Comparison of ENCODE assay signal across 24 cellular contexts in genomic region chr10:101136007-101136707, GRCh38. TPM values are rescaled to one million over a fixed set of nuclear protein-coding genes. Genes with fewer than 3 reads are reported as not detected.
DNase-seq lines count a peak whose midpoint lies in the region; ATAC-seq and TF ChIP-seq lines count a peak whose summit lies in the region.
"Had no signal": no experiment of that assay in that cellular context is flagged by ENCODE, and none has a peak within 500 bp of the region (broad histone marks: within the 10 kb centered on the region; RNA-seq: fewer than 3 reads in every experiment).

No MANE protein-coding gene starts in this region.

- no peak overlapping the region for H3K4me2 ChIP-seq in PC-3 (ENCODE audit: low read length)
- H3K4me2 ChIP-seq: hepatocyte had no signal

- H3K9ac ChIP-seq in PC-3 (ENCODE audit: low read length) (no peak overlapping the region), iPS-15b (ENCODE audit: low read depth, low read length) (no peak overlapping the region)
- H3K9ac ChIP-seq: parathyroid adenoma had no signal

- H4K20me1 ChIP-seq in PC-3 (ENCODE audit: low read length): no peaks in the 10 kb centered on the region

- H3K9me3 ChIP-seq in PC-3 (ENCODE audit: low read length) (no peaks in the 10 kb centered on the region), iPS-15b (ENCODE audit: control insufficient read depth, insufficient read depth, low read length) (no peaks in the 10 kb centered on the region), right atrium auricular region (no peaks in the 10 kb centered on the region)
- H3K9me3 ChIP-seq: esophagus squamous epithelium had no signal

- peaks cover 12% of the 10 kb centered on the region for H3K27me3 ChIP-seq in PC-3 (ENCODE audit: low read length)
- peaks cover 99% of the 10 kb centered on the region for H3K27me3 ChIP-seq in iPS-15b (ENCODE audit: control insufficient read depth, insufficient read depth, low read length)
- H3K27me3 ChIP-seq in right atrium auricular region: peaks cover 57 to 77% of the 10 kb centered on the region in 2 donors

- no peaks in the 10 kb centered on the region for H3K79me2 ChIP-seq in PC-3 (ENCODE audit: low read length)
- H3K79me2 ChIP-seq: hepatocyte, parathyroid adenoma had no signal

- no TSS peak for BruUV-seq in PC-3 (replicated peaks; lab: Mats Ljungman, UMichigan)

- no peaks in the 10 kb centered on the region for H3K9me2 ChIP-seq in PC-3 (replicated peaks; ENCODE audit: low read length)

- ATAC-seq in PC-3: no peak; the same call in 1 of the 2 replicates
- ATAC-seq: left colon had no signal

- intact Hi-C loops in PC-3 (cut with micrococcal nuclease): no loop called here

- no peak for TF ChIP-seq CTCF in PC-3 (conservative IDR thresholded peaks at IDR 0.05; ENCODE audit: low read depth, low read length)
- TF ChIP-seq CTCF in right atrium auricular region (IDR thresholded peaks at IDR 0.05): no peak

- POLR2A ChIA-PET in PC-3 (lab: Charles Lee; ENCODE audit: unreplicated experiment): no interaction called here

- H3K27ac ChIP-seq in PC-3 (ENCODE audit: low read length): no peak overlapping the region
- no peak overlapping the region for H3K27ac ChIP-seq in right atrium auricular region
- H3K27ac ChIP-seq: brain microvascular endothelial cell, esophagus squamous epithelium, hepatocyte, parathyroid adenoma had no signal

- no peaks in the 10 kb centered on the region for H3K36me3 ChIP-seq in PC-3 (ENCODE audit: low read depth, low read length)
- H3K36me3 ChIP-seq in iPS-15b (ENCODE audit: control insufficient read depth, insufficient read depth, low read length): no peaks in the 10 kb centered on the region
- no peaks in the 10 kb centered on the region for H3K36me3 ChIP-seq in right atrium auricular region
- H3K36me3 ChIP-seq: brain microvascular endothelial cell, esophagus squamous epithelium had no signal

- H2AFZ ChIP-seq in PC-3 (ENCODE audit: low read length): no peak overlapping the region
- H2AFZ ChIP-seq: hepatocyte, parathyroid adenoma had no signal

- H3K4me3 ChIP-seq in PC-3 (ENCODE audit: low read length): no peak overlapping the region
- peak overlapping the region; percentile 18 for H3K4me3 ChIP-seq in iPS-15b (ENCODE audit: low read depth, low read length)
- no peak overlapping the region for H3K4me3 ChIP-seq in right atrium auricular region
- H3K4me3 ChIP-seq: esophagus squamous epithelium, hepatocyte had no signal

- no peaks in the 10 kb centered on the region for H3K4me1 ChIP-seq in PC-3 (ENCODE audit: insufficient read depth, low read length)
- H3K4me1 ChIP-seq in iPS-15b (ENCODE audit: control insufficient read depth, insufficient read depth, low read length): no peaks in the 10 kb centered on the region
- peaks cover 0 to 51% of the 10 kb centered on the region in 2 donors for H3K4me1 ChIP-seq in right atrium auricular region

- peak; percentile 15 for DNase-seq in CD1c-positive myeloid dendritic cell (ENCODE audit: extremely low spot score)
- DNase-seq in ELF-1 (ENCODE audit: low read depth, low spot score): peak; percentile 68
- DNase-seq in PC-3: peak; percentile 15
- DNase-seq in activated gamma-delta T cell (lab: John Stamatoyannopoulos, UW): no peak
- DNase-seq in right atrium auricular region (ENCODE audit: low spot score): no peak
- no peak for DNase-seq in GM03348 (ENCODE audit: low spot score)
- no peak for DNase-seq in DMS114 treated with DMSO at 0.1 percent for 48 hours (lab: John Stamatoyannopoulos, UW; ENCODE audit: unreplicated experiment)
- DNase-seq: activated CD4-positive, alpha-beta T cell treated with anti-CD3 and anti-CD28 coated beads for 48 hours; activated effector memory CD4-positive, alpha-beta T cell treated with anti-CD3 and anti-CD28 coated beads, Interleukin-2, amount 50 U/mL, for 16 hours; brain microvascular endothelial cell; C1 segment of cervical spinal cord; esophagus squamous epithelium; left colon; NCI-H2107; NCI-H748 treated with DMSO at 0.1 percent for 48 hours; stimulated activated CD4-positive, alpha-beta T cell treated with anti-CD3 and anti-CD28 coated beads, Interleukin-12 subunit alpha, Interleukin-12 subunit beta, amount 100 ng/mL, for 4 hours; substantia nigra; T-helper 17 cell had no signal

- no peaks in the 10 kb centered on the region for H3F3A ChIP-seq in PC-3 (ENCODE audit: low read length, unreplicated experiment)

- CTCF ChIA-PET in PC-3 (lab: Charles Lee): no interaction called here

RNA-seq across cellular contexts. Expression of gene TLX1, which starts 5.1 kb away (rescaled TPM):
- total RNA-seq in PC-3 (2014; rRNA removed) (not detected in 2 replicates), right atrium auricular region (not detected)
- total RNA-seq: dermis microvascular lymphatic vessel endothelial cell, esophagus squamous epithelium, hepatocyte, mucosa of gallbladder, RPMI7951, T-helper 17 cell had no signal

Comparison
In these comparisons a context has a peak if more than half of its experiments do, and no peak if none do; other contexts are left out.
1. DNase-seq: peak in CD1c-positive myeloid dendritic cell (single experiment), ELF-1 (single experiment) and PC-3 (single experiment); none in activated gamma-delta T cell (single experiment), right atrium auricular region (single experiment), GM03348 (single experiment) and DMS114 treated with DMSO at 0.1 percent for 48 hours (single experiment).